22 cellular contexts compared by ENCODE assay signal in the genomic region with DNA sequence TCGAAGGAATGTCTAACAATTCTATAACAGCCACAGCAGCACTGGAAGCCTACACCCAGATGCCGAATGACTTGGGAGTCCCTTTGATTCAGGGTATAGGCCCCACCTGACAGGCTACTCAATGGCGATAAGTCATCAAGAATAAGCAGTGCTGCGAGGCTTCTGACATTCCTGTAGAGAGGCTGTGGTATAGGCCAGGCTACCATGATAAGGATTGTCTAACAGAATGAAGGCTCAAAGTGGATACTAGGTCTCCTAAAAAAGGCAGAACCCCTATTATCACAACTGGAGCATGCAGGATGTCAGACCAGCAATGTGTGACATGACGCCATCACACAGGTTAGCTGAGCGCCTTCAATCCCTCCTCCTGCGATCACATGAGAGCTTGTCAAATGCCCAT. TPM values are rescaled to one million over a fixed set of nuclear protein-coding genes. Genes with fewer than 3 reads are reported as not detected.
DNase-seq lines count a peak whose midpoint lies in the region; ATAC-seq and FAIRE-seq lines count a peak whose summit lies in the region.
"Had no signal": no experiment of that assay in that cellular context is flagged by ENCODE, and none has a peak within 500 bp of the region (broad histone marks: within the 10 kb centered on the region; RNA-seq: fewer than 3 reads in every experiment).

No MANE protein-coding gene starts in this region.

- peak overlapping the region; percentile 46 for H3K27ac Mint-ChIP-seq in dendritic cell treated with granulocyte-macrophage colony-stimulating factor and Interleukin-4, amounts not matched to agents 40 ng/mL and 50 ng/mL, for 4 days
- H3K27ac Mint-ChIP-seq: CD4-positive, alpha-beta T cell; HFFc6 had no signal

- H3K4me3 Mint-ChIP-seq in dendritic cell treated with granulocyte-macrophage colony-stimulating factor and Interleukin-4, amounts not matched to agents 40 ng/mL and 50 ng/mL, for 4 days, result no peak overlapping the region
- H3K4me3 Mint-ChIP-seq: B cell; CD4-positive, alpha-beta T cell; HFFc6 had no signal

- no peak for ATAC-seq in activated CD4-positive, CD25-positive, alpha-beta regulatory T cell treated with anti-CD3 and anti-CD28 coated beads, Interleukin-2, amount 50 U/mL, for 24 hours
- no peak for ATAC-seq in GM19467 (IDR thresholded peaks at IDR 0.05; ENCODE audit: unreplicated experiment)
- ATAC-seq: GM12878 had no signal

- DNase-seq in activated CD4-positive, CD25-positive, alpha-beta regulatory T cell treated with anti-CD3 and anti-CD28 coated beads, Interleukin-2, amount 50 U/mL, for 72 hours, result peak; percentile 0
- peak; percentile 39 for DNase-seq in mesenteric fat pad (ENCODE audit: low spot score)
- no peak for DNase-seq in urothelium cell line (ENCODE audit: low spot score)
- no peak for DNase-seq in NCI-H1105 treated with DMSO at 0.1 percent for 48 hours (lab: John Stamatoyannopoulos, UW)
- no peak for DNase-seq in NCI-H526 (lab: John Stamatoyannopoulos, UW)
- DNase-seq: CD4-positive, alpha-beta T cell; DMS 273 treated with DMSO at 0.1 percent for 48 hours; DMS79; EL; GDM1; GOT3; HFFc6 had no signal

- peak; percentile 66 for FAIRE-seq in urothelium cell line (lab: Jason Lieb, UNC)
- FAIRE-seq: A204.1, D721Med, GM12878, GM18507, H54 had no signal

- H3K36me3 Mint-ChIP-seq in dendritic cell treated with granulocyte-macrophage colony-stimulating factor and Interleukin-4, amounts not matched to agents 40 ng/mL and 50 ng/mL, for 4 days (ENCODE audit: low read depth), result peaks cover 8% of the 10 kb centered on the region

- H3K4me1 Mint-ChIP-seq in dendritic cell treated with granulocyte-macrophage colony-stimulating factor and Interleukin-4, amounts not matched to agents 40 ng/mL and 50 ng/mL, for 4 days (ENCODE audit: low read depth), result peaks cover 78% of the 10 kb centered on the region

- peaks cover 12% of the 10 kb centered on the region for H3K9me3 Mint-ChIP-seq in dendritic cell treated with granulocyte-macrophage colony-stimulating factor and Interleukin-4, amounts not matched to agents 40 ng/mL and 50 ng/mL, for 4 days
- H3K9me3 Mint-ChIP-seq: CD8-positive, alpha-beta memory T cell; HFFc6 had no signal

- H3K27me3 Mint-ChIP-seq in dendritic cell treated with granulocyte-macrophage colony-stimulating factor and Interleukin-4, amounts not matched to agents 40 ng/mL and 50 ng/mL, for 4 days, result peaks cover 32% of the 10 kb centered on the region
- H3K27me3 Mint-ChIP-seq: B cell; CD4-positive, alpha-beta T cell; CD8-positive, alpha-beta memory T cell had no signal

- intact Hi-C loops in dendritic cell treated with granulocyte-macrophage colony-stimulating factor and Interleukin-4, amounts not matched to agents 40 ng/mL and 50 ng/mL, for 4 days (cut with micrococcal nuclease), result loop anchor here (5.0 kb wide), 1 partner anchor 48 kb away; no protein-coding TSS in a partner anchor

RNA-seq across cellular contexts. Expression of gene ZFP36L1, which starts 53.2 kb away (rescaled TPM):
- 477 TPM for total RNA-seq in mesenteric fat pad

Comparison
In these comparisons a context has a peak if more than half of its experiments do, and no peak if none do; other contexts are left out.
1. DNase-seq: peak in activated CD4-positive, CD25-positive, alpha-beta regulatory T cell treated with anti-CD3 and anti-CD28 coated beads, Interleukin-2, amount 50 U/mL, for 72 hours (single experiment) and mesenteric fat pad (single experiment); none in urothelium cell line (single experiment), NCI-H1105 treated with DMSO at 0.1 percent for 48 hours (single experiment) and NCI-H526 (0 of 2).